Comparison of ENCODE assay signal across 17 cellular contexts in genomic region chr6:105310947-105311346, GRCh38.
DNase-seq lines count a peak whose midpoint lies in the region; ATAC-seq and FAIRE-seq lines count a peak whose summit lies in the region.
"Had no signal": no experiment of that assay in that cellular context is flagged by ENCODE, and none has a peak within 500 bp of the region (broad histone marks: within the 10 kb centered on the region; RNA-seq: fewer than 3 reads in every experiment).

No MANE protein-coding gene starts in this region.

- peaks cover 4 to 23% of the 10 kb centered on the region in 2 donors for H3K36me3 ChIP-seq in small intestine (ENCODE audit: control insufficient read depth in 2 of 2, insufficient read depth in 2 of 2, low read length in 2 of 2)
- H3K36me3 ChIP-seq: HAP-1 had no signal

- peak; percentile 13 for ATAC-seq in left colon
- no peak for ATAC-seq in HG02798 (IDR thresholded peaks at IDR 0.05; ENCODE audit: poor library complexity, unreplicated experiment)

- H3K4me3 ChIP-seq in small intestine (ENCODE audit: low read depth in 1 of 2, low read length in 2 of 2): no peak overlapping the region
- H3K4me3 ChIP-seq: HAP-1 had no signal

- WGBS in small intestine, 3 donors: 73 to 83% (median 82%) methylated on average over 3 of the region's 3 CpGs

- DNase-seq in SK-N-DZ (ENCODE audit: low spot score) (peak; percentile 34), left colon (no peak), small intestine (no peak)
- DNase-seq in activated CD8-positive, alpha-beta memory T cell treated with anti-CD3 and anti-CD28 coated beads for 24 hours: no peak
- DNase-seq in stimulated activated CD4-positive, alpha-beta T cell treated with anti-CD3 and anti-CD28 coated beads, Interleukin-15, amount 100 ng/mL, for 24 hours: no peak
- DNase-seq: C1 segment of cervical spinal cord; Caco-2; CD4-positive, alpha-beta memory T cell; DMS153; DND-41; GOT3; HFFc6 had no signal

- FAIRE-seq in small intestine (lab: Jason Lieb, UNC): no peak
- FAIRE-seq: G401.6, GM12892, H54 had no signal

- H3K9me3 ChIP-seq in small intestine (ENCODE audit: control insufficient read depth, low read depth): no peaks in the 10 kb centered on the region
- H3K9me3 ChIP-seq: Caco-2, HAP-1 had no signal

- intact Hi-C loops in left colon (cut with DNase I, micrococcal nuclease): no loop called here

- H3K4me1 ChIP-seq in small intestine (ENCODE audit: control insufficient read depth in 2 of 2, insufficient read depth in 1 of 2, low read depth in 1 of 2, low read length in 1 of 2): peaks cover 0 to 1% of the 10 kb centered on the region in 2 donors
- H3K4me1 ChIP-seq: Caco-2 had no signal

- peak overlapping the region; percentile 0 to 35 for H3K27ac ChIP-seq in small intestine (ENCODE audit: low read depth in 1 of 2, low read length in 1 of 2)

- H3K27me3 ChIP-seq in small intestine (ENCODE audit: control insufficient read depth in 2 of 2, insufficient read depth in 2 of 2, low read length in 2 of 2): no peaks in the 10 kb centered on the region
